19 cellular contexts compared by ENCODE assay signal in genomic region chr4:106695846-106696245, GRCh38.
A peak's percentile ranks its signal among the peaks of the same experiment; 100 is the strongest.
DNase-seq lines count a peak whose midpoint lies in the region; ATAC-seq and TF ChIP-seq lines count a peak whose summit lies in the region.
"Had no signal": no experiment of that assay in that cellular context is flagged by ENCODE, and none has a peak within 500 bp of the region (broad histone marks: within the 10 kb centered on the region; RNA-seq: fewer than 3 reads in every experiment).

No MANE protein-coding gene starts in this region.

- DNase-seq in AG20443 (ENCODE audit: low spot score), result peak; percentile 26
- DNase-seq in M059J (ENCODE audit: low read depth), result peak; percentile 57
- DNase-seq in dedifferentiated amniotic fluid mesenchymal stem cell (ENCODE audit: extremely low spot score), result peak; percentile 79
- no peak for DNase-seq in osteocyte (ENCODE audit: extremely low spot score, unreplicated experiment)
- no peak for DNase-seq in activated naive CD4-positive, alpha-beta T cell treated with Interleukin-2 at 50 U/mL for 16 hours
- DNase-seq in AG08396 (ENCODE audit: low spot score), result no peak
- DNase-seq in substantia nigra (lab: John Stamatoyannopoulos, UW), result no peak
- DNase-seq: Caco-2; CD4-positive, CD25-positive, alpha-beta regulatory T cell; DMS53; NCI-H1417; NCI-H1930; NCI-H2171; NCI-H446 treated with DMSO at 0.1 percent for 48 hours; Right ventricle myocardium superior; SK-N-SH had no signal

- peak overlapping the region; percentile 51 for H3K27ac Mint-ChIP-seq in osteocyte (ENCODE audit: unreplicated experiment)
- H3K27ac Mint-ChIP-seq: CD4-positive, CD25-positive, alpha-beta regulatory T cell; IgD-negative memory B cell had no signal

- H3K9me3 Mint-ChIP-seq in osteocyte (ENCODE audit: unreplicated experiment), result peaks cover 12% of the 10 kb centered on the region

- no peak for TF ChIP-seq CTCF in osteocyte (IDR thresholded peaks at IDR 0.05)

- H3K27me3 Mint-ChIP-seq in osteocyte (ENCODE audit: unreplicated experiment), result peaks cover 4% of the 10 kb centered on the region
- H3K27me3 Mint-ChIP-seq: CD4-positive, CD25-positive, alpha-beta regulatory T cell; IgD-negative memory B cell had no signal

- H3K36me3 Mint-ChIP-seq in osteocyte (ENCODE audit: unreplicated experiment), result peaks cover 2% of the 10 kb centered on the region
- H3K36me3 Mint-ChIP-seq: CD4-positive, CD25-positive, alpha-beta regulatory T cell; IgD-negative memory B cell had no signal

- no peak for ATAC-seq in GM21360 (IDR thresholded peaks at IDR 0.05; ENCODE audit: unreplicated experiment)

- no peak overlapping the region for H3K27ac ChIP-seq in substantia nigra (ENCODE audit: low read depth, low read length, poor library complexity, severe bottlenecking)
- H3K27ac ChIP-seq: HL-60 had no signal

- no peak overlapping the region for H3K4me3 Mint-ChIP-seq in osteocyte (ENCODE audit: unreplicated experiment)
- H3K4me3 Mint-ChIP-seq: CD4-positive, CD25-positive, alpha-beta regulatory T cell; IgD-negative memory B cell had no signal

- H3K4me1 Mint-ChIP-seq in osteocyte (ENCODE audit: unreplicated experiment), result peaks cover 24% of the 10 kb centered on the region
- H3K4me1 Mint-ChIP-seq: CD4-positive, CD25-positive, alpha-beta regulatory T cell; IgD-negative memory B cell had no signal

Comparison
In these comparisons a context has a peak if more than half of its experiments do, and no peak if none do; other contexts are left out.
1. DNase-seq: peak in AG20443 (single experiment), M059J (single experiment) and dedifferentiated amniotic fluid mesenchymal stem cell (single experiment); none in osteocyte (single experiment), activated naive CD4-positive, alpha-beta T cell treated with Interleukin-2 at 50 U/mL for 16 hours (single experiment), AG08396 (single experiment) and substantia nigra (0 of 49).